In the genomic region with DNA sequence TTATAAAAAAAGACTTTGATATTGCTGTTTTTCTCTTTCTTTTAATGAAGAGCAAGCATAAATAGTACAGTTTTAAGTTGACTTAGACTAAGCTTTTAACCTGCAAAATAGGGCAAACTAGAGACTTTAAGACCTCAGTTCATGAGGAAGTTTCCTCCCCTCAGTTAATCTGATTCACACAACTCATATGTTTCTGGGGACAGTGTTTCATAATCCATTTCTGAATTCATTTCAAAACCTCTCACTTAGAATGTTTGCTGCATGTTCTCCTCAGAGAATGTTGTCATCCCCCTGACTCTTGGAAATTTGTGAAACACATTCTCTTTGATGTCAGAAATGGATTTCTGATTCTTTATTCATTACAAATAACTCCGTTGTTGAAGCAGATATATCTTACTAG, we compare ENCODE assay signal across 13 cellular contexts.
DNase-seq lines count a peak whose midpoint lies in the region; ATAC-seq and TF ChIP-seq lines count a peak whose summit lies in the region.
"Had no signal": no experiment of that assay in that cellular context is flagged by ENCODE, and none has a peak within 500 bp of the region (broad histone marks: within the 10 kb centered on the region; RNA-seq: fewer than 3 reads in every experiment).

No MANE protein-coding gene starts in this region.

- peak overlapping the region; percentile 66 for H3K4me2 ChIP-seq in GM23248 (ENCODE audit: unreplicated experiment)

- H3K9me2 ChIP-seq in GM23248 (ENCODE audit: insufficient read depth): no peaks in the 10 kb centered on the region

- H3K27me3 ChIP-seq in GM23248 (replicated peaks; ENCODE audit: insufficient read depth) (no peaks in the 10 kb centered on the region), left lung (no peaks in the 10 kb centered on the region), WERI-Rb-1 (ENCODE audit: insufficient read depth, low read depth, severe bottlenecking) (no peaks in the 10 kb centered on the region)
- H3K27me3 ChIP-seq: SJCRH30 had no signal

- H4K20me1 ChIP-seq in GM23248 (ENCODE audit: insufficient read depth): no peaks in the 10 kb centered on the region

- peaks cover 28% of the 10 kb centered on the region for H3F3A ChIP-seq in GM23248 (ENCODE audit: insufficient read depth)

- H3K4me1 ChIP-seq in GM23248 (ENCODE audit: insufficient read depth): peaks cover 19% of the 10 kb centered on the region
- peaks cover 0 to 22% of the 10 kb centered on the region in 2 donors for H3K4me1 ChIP-seq in left lung

- no peaks in the 10 kb centered on the region for H3K79me2 ChIP-seq in GM23248 (ENCODE audit: insufficient read depth)

- H3K27ac ChIP-seq in GM23248: peak overlapping the region; percentile 75
- H3K27ac ChIP-seq in left lung: peak overlapping the region in 1 of 2 donors; percentile 43
- no peak overlapping the region for H3K27ac ChIP-seq in WERI-Rb-1
- H3K27ac ChIP-seq: SJCRH30 had no signal

- no peak overlapping the region for H2AFZ ChIP-seq in GM23248

- peak overlapping the region; percentile 16 for H3K27ac Mint-ChIP-seq in activated T-helper 1 cell treated with anti-CD3 and anti-CD28 coated beads, Interleukin-12 subunit alpha, Interleukin-12 subunit beta, Interleukin-2, Interleukin-4 antibody, amounts not matched to agents 30 ng/mL and 10 ng/mL and 1 ng/mL, durations not matched to agents 14 hours and 24 hours and 36 hours

- H3K9me3 ChIP-seq in GM23248 (ENCODE audit: low read depth): no peaks in the 10 kb centered on the region
- no peaks in the 10 kb centered on the region for H3K9me3 ChIP-seq in left lung
- H3K9me3 ChIP-seq in WERI-Rb-1 (ENCODE audit: severe bottlenecking): no peaks in the 10 kb centered on the region
- H3K9me3 ChIP-seq: SJCRH30 had no signal

- peak overlapping the region; percentile 44 for H3K9ac ChIP-seq in GM23248

- no peaks in the 10 kb centered on the region for H3K36me3 ChIP-seq in GM23248 (ENCODE audit: low read depth)
- H3K36me3 ChIP-seq in left lung: no peaks in the 10 kb centered on the region
- H3K36me3 ChIP-seq in WERI-Rb-1: no peaks in the 10 kb centered on the region
- H3K36me3 ChIP-seq: SJCRH30 had no signal

- DNase-seq in AG20443 (ENCODE audit: low spot score): peak; percentile 52
- peak; percentile 79 for DNase-seq in GM23248
- DNase-seq in activated T-helper 1 cell treated with anti-CD3 and anti-CD28 coated beads, Interleukin-12 subunit alpha, Interleukin-12 subunit beta, Interleukin-2, Interleukin-4 antibody, amounts not matched to agents 30 ng/mL and 10 ng/mL and 1 ng/mL, durations not matched to agents 14 hours and 24 hours and 36 hours (ENCODE audit: low spot score): no peak
- DNase-seq in left lung: no peak
- no peak for DNase-seq in NCI-H2081 (lab: John Stamatoyannopoulos, UW)
- no peak for DNase-seq in WERI-Rb-1
- no peak for DNase-seq in NCI-H526 treated with DMSO at 0.1 percent for 48 hours (lab: John Stamatoyannopoulos, UW)
- DNase-seq: activated CD8-positive, alpha-beta memory T cell treated with anti-CD3 and anti-CD28 coated beads, Interleukin-2, amount 50 U/mL, for 48 hours; DND-41; NCI-H2029; SJCRH30 had no signal

- peaks cover 49% of the 10 kb centered on the region for H3K4me1 Mint-ChIP-seq in activated T-helper 1 cell treated with anti-CD3 and anti-CD28 coated beads, Interleukin-12 subunit alpha, Interleukin-12 subunit beta, Interleukin-2, Interleukin-4 antibody, amounts not matched to agents 30 ng/mL and 10 ng/mL and 1 ng/mL, durations not matched to agents 14 hours and 24 hours and 36 hours (ENCODE audit: low read depth)

- intact Hi-C loops in activated T-helper 1 cell treated with anti-CD3 and anti-CD28 coated beads, Interleukin-12 subunit alpha, Interleukin-12 subunit beta, Interleukin-2, Interleukin-4 antibody, amounts not matched to agents 30 ng/mL and 10 ng/mL and 1 ng/mL, durations not matched to agents 14 hours and 24 hours and 36 hours (cut with micrococcal nuclease): loop anchor here (1.0 kb wide), 1 partner anchor 17 kb away; no protein-coding TSS in a partner anchor
- intact Hi-C loops in left lung (cut with DNase I): no loop called here

- TF ChIP-seq CTCF in left lung (IDR thresholded peaks at IDR 0.05): no peak
- no peak for TF ChIP-seq CTCF in WERI-Rb-1 (IDR thresholded peaks at IDR 0.05; ENCODE audit: low read depth, low read length)

- peaks cover 8% of the 10 kb centered on the region for H3K36me3 Mint-ChIP-seq in activated T-helper 1 cell treated with anti-CD3 and anti-CD28 coated beads, Interleukin-12 subunit alpha, Interleukin-12 subunit beta, Interleukin-2, Interleukin-4 antibody, amounts not matched to agents 30 ng/mL and 10 ng/mL and 1 ng/mL, durations not matched to agents 14 hours and 24 hours and 36 hours (ENCODE audit: low read depth)

- no peaks in the 10 kb centered on the region for H3K27me3 Mint-ChIP-seq in activated T-helper 1 cell treated with anti-CD3 and anti-CD28 coated beads, Interleukin-12 subunit alpha, Interleukin-12 subunit beta, Interleukin-2, Interleukin-4 antibody, amounts not matched to agents 30 ng/mL and 10 ng/mL and 1 ng/mL, durations not matched to agents 14 hours and 24 hours and 36 hours (ENCODE audit: insufficient read depth)

- H3K4me3 Mint-ChIP-seq in activated T-helper 1 cell treated with anti-CD3 and anti-CD28 coated beads, Interleukin-12 subunit alpha, Interleukin-12 subunit beta, Interleukin-2, Interleukin-4 antibody, amounts not matched to agents 30 ng/mL and 10 ng/mL and 1 ng/mL, durations not matched to agents 14 hours and 24 hours and 36 hours: peak overlapping the region; percentile 17
- H3K4me3 Mint-ChIP-seq: nephron had no signal

- ATAC-seq in left lung (peak; percentile 65), GM19463 (IDR thresholded peaks at IDR 0.05; ENCODE audit: unreplicated experiment) (no peak)

- in situ Hi-C loops in GM23248 (cut with MboI): no loop called here

- 0 to 17% methylated on average over 1 of the region's 1 CpG for WGBS in GM23248 (ENCODE audit: low coverage in 1 of 2, low lambda C conversion rate in 2 of 2, missing lambda C conversion rate in 2 of 2), 2 experiments

- no peak overlapping the region for H3K4me3 ChIP-seq in GM23248
- H3K4me3 ChIP-seq in left lung: no peak overlapping the region
- no peak overlapping the region for H3K4me3 ChIP-seq in WERI-Rb-1 (ENCODE audit: low read depth, low read length)
- H3K4me3 ChIP-seq: SJCRH30 had no signal

- H3K9me3 Mint-ChIP-seq in activated T-helper 1 cell treated with anti-CD3 and anti-CD28 coated beads, Interleukin-12 subunit alpha, Interleukin-12 subunit beta, Interleukin-2, Interleukin-4 antibody, amounts not matched to agents 30 ng/mL and 10 ng/mL and 1 ng/mL, durations not matched to agents 14 hours and 24 hours and 36 hours: no peaks in the 10 kb centered on the region
- H3K9me3 Mint-ChIP-seq: nephron had no signal

Comparison
In these comparisons a context has a peak if more than half of its experiments do, and no peak if none do; other contexts are left out.
1. DNase-seq: peak in AG20443 (single experiment) and GM23248 (single experiment); none in activated T-helper 1 cell treated with anti-CD3 and anti-CD28 coated beads, Interleukin-12 subunit alpha, Interleukin-12 subunit beta, Interleukin-2, Interleukin-4 antibody, amounts not matched to agents 30 ng/mL and 10 ng/mL and 1 ng/mL, durations not matched to agents 14 hours and 24 hours and 36 hours (single experiment), left lung (0 of 2), NCI-H2081 (0 of 2), WERI-Rb-1 (single experiment) and NCI-H526 treated with DMSO at 0.1 percent for 48 hours (single experiment).